20 cellular contexts compared by ENCODE assay signal in the genomic region with DNA sequence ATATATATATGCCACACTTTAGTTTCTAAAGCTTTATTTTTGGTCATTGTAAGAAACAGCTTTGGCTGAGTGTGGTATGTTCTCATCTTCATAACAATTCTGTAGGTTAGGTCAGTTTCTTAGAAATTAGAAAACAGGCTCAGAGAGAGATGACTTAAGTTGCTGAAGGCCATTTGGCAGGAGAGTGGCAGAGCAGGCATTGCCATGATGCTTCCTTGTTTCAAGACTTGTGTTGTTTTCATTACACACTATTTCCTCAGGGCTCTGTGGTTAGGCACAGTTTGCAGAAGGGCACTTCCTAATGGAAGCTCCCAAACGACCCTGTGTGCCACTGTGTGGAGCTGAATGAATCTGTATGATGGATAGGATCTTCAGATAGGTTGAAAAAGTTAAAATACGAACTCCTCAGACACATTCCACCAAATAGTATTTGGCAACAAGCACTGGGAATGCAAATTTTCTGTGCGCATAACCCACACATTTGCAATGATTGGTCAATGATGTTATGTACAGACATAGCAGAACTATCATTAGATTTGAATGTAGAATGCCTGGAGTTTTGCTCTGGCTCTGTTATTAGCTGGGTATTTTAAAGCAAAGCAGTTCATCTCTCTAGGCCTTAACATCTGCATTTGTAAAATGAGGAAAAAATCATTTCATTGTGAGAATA.
DNase-seq lines count a peak whose midpoint lies in the region; ATAC-seq, FAIRE-seq and TF ChIP-seq lines count a peak whose summit lies in the region.
"Had no signal": no experiment of that assay in that cellular context is flagged by ENCODE, and none has a peak within 500 bp of the region (broad histone marks: within the 10 kb centered on the region; RNA-seq: fewer than 3 reads in every experiment).

No MANE protein-coding gene starts in this region.

- no peak overlapping the region for H3K27ac Mint-ChIP-seq in activated CD8-positive, alpha-beta T cell treated with anti-CD3 and anti-CD28 coated beads, Interleukin-2, amount 10 ng/mL, durations not matched to agents 7 days and 5 days
- H3K27ac Mint-ChIP-seq: CD4-positive, alpha-beta memory T cell; H9 had no signal

- POLR2A ChIA-PET in PC-3 (lab: Charles Lee; ENCODE audit: unreplicated experiment), result no interaction called here
- POLR2A ChIA-PET in A673 (lab: Charles Lee; ENCODE audit: low non-redundant PET), result no interaction called here
- POLR2A ChIA-PET in activated CD8-positive, alpha-beta T cell treated with anti-CD3 and anti-CD28 coated beads, Interleukin-2, amount 10 ng/mL, durations not matched to agents 7 days and 5 days (lab: Charles Lee), result no interaction called here

- no peaks in the 10 kb centered on the region for H3K9me2 ChIP-seq in PC-3 (replicated peaks; ENCODE audit: low read length)

- H4K20me1 ChIP-seq in PC-3 (ENCODE audit: low read length), result no peaks in the 10 kb centered on the region
- no peaks in the 10 kb centered on the region for H4K20me1 ChIP-seq in keratinocyte (ENCODE audit: control insufficient read depth, extremely low read depth, insufficient read depth, low read length)

- peak; percentile 37 for DNase-seq in PC-3
- DNase-seq in epithelial cell of esophagus (ENCODE audit: low read depth), result peak; percentile 88
- DNase-seq in keratinocyte (ENCODE audit: low read depth, low spot score), result peak; percentile 28
- no peak for DNase-seq in GM10266 (ENCODE audit: extremely low spot score)
- no peak for DNase-seq in NCI-H226
- no peak for DNase-seq in A673 (ENCODE audit: low spot score)
- DNase-seq in activated CD8-positive, alpha-beta T cell treated with anti-CD3 and anti-CD28 coated beads, Interleukin-2, amount 10 ng/mL, durations not matched to agents 7 days and 5 days, result no peak
- DNase-seq: BE2C; CD4-positive, alpha-beta memory T cell; DMS153; DMS79 treated with DMSO at 0.1 percent for 48 hours; EL; GOT3; H9 had no signal

- H3K4me3 Mint-ChIP-seq in activated CD8-positive, alpha-beta T cell treated with anti-CD3 and anti-CD28 coated beads, Interleukin-2, amount 10 ng/mL, durations not matched to agents 7 days and 5 days, result no peak overlapping the region
- H3K4me3 Mint-ChIP-seq: CD4-positive, alpha-beta memory T cell; H9 had no signal

- CTCF ChIA-PET in PC-3 (lab: Charles Lee) (no interaction called here), A673 (lab: Charles Lee) (no interaction called here)
- CTCF ChIA-PET in activated CD8-positive, alpha-beta T cell treated with anti-CD3 and anti-CD28 coated beads, Interleukin-2, amount 10 ng/mL, durations not matched to agents 7 days and 5 days (lab: Charles Lee), result no interaction called here

- ATAC-seq in PC-3, result no peak
- no peak for ATAC-seq in activated CD8-positive, alpha-beta T cell treated with anti-CD3 and anti-CD28 coated beads, Interleukin-2, amount 10 ng/mL, durations not matched to agents 7 days and 5 days
- ATAC-seq: HepG2 had no signal

- H3K27ac ChIP-seq in PC-3 (ENCODE audit: low read length) (no peak overlapping the region), keratinocyte (ENCODE audit: control insufficient read depth, insufficient read depth, low read length) (peak overlapping the region; percentile 0), A673 (ENCODE audit: low read depth, low read length, poor library complexity, severe bottlenecking) (no peak overlapping the region)
- H3K27ac ChIP-seq: C4-2B had no signal

- H3K4me1 ChIP-seq in PC-3 (ENCODE audit: insufficient read depth, low read length), result peaks cover 58% of the 10 kb centered on the region
- peaks cover 65% of the 10 kb centered on the region for H3K4me1 ChIP-seq in keratinocyte (ENCODE audit: control insufficient read depth, extremely low read depth, insufficient read depth, low read length)
- no peaks in the 10 kb centered on the region for H3K4me1 ChIP-seq in A673 (ENCODE audit: insufficient read depth, low read length, poor library complexity, severe bottlenecking)
- H3K4me1 ChIP-seq: BE2C had no signal

- no peaks in the 10 kb centered on the region for H3K4me1 Mint-ChIP-seq in activated CD8-positive, alpha-beta T cell treated with anti-CD3 and anti-CD28 coated beads, Interleukin-2, amount 10 ng/mL, durations not matched to agents 7 days and 5 days (ENCODE audit: low read depth)
- H3K4me1 Mint-ChIP-seq: CD4-positive, alpha-beta memory T cell had no signal

- H3K9ac ChIP-seq in PC-3 (ENCODE audit: low read length) (no peak overlapping the region), keratinocyte (ENCODE audit: control insufficient read depth, extremely low read depth, insufficient read depth, low read length) (no peak overlapping the region)

- no peak overlapping the region for H3K4me2 ChIP-seq in PC-3 (ENCODE audit: low read length)
- H3K4me2 ChIP-seq in keratinocyte (ENCODE audit: control insufficient read depth, extremely low read depth, insufficient read depth, low read depth, low read length), result peak overlapping the region; percentile 6

- H3K4me3 ChIP-seq in PC-3 (ENCODE audit: low read length), result no peak overlapping the region
- H3K4me3 ChIP-seq in epithelial cell of esophagus (ENCODE audit: low read length), result no peak overlapping the region
- H3K4me3 ChIP-seq in keratinocyte (ENCODE audit: control insufficient read depth in 2 of 3, extremely low read depth in 1 of 3, insufficient read depth in 2 of 3, low read depth in 1 of 3, low read length in 3 of 3), result no peak overlapping the region
- H3K4me3 ChIP-seq in A673 (ENCODE audit: low read depth, low read length, poor library complexity, severe bottlenecking), result no peak overlapping the region

- H3K36me3 ChIP-seq in PC-3 (ENCODE audit: low read depth, low read length) (no peaks in the 10 kb centered on the region), keratinocyte (ENCODE audit: control insufficient read depth in 2 of 2, extremely low read depth in 1 of 2, insufficient read depth in 2 of 2, low read length in 2 of 2) (no peaks in the 10 kb centered on the region), A673 (ENCODE audit: insufficient read depth, low read length, poor library complexity, severe bottlenecking) (no peaks in the 10 kb centered on the region)
- H3K36me3 ChIP-seq: BE2C had no signal

- H3K27me3 ChIP-seq in PC-3 (ENCODE audit: low read length) (no peaks in the 10 kb centered on the region), keratinocyte (ENCODE audit: control insufficient read depth, extremely low read depth, insufficient read depth, low read length) (no peaks in the 10 kb centered on the region), A673 (replicated peaks; ENCODE audit: insufficient read depth, low read depth, low read length, poor library complexity) (no peaks in the 10 kb centered on the region)
- H3K27me3 ChIP-seq: BE2C had no signal

- H3K36me3 Mint-ChIP-seq in activated CD8-positive, alpha-beta T cell treated with anti-CD3 and anti-CD28 coated beads, Interleukin-2, amount 10 ng/mL, durations not matched to agents 7 days and 5 days (ENCODE audit: low read depth), result no peaks in the 10 kb centered on the region
- H3K36me3 Mint-ChIP-seq: CD4-positive, alpha-beta memory T cell had no signal

- BruUV-seq in PC-3 (replicated peaks; lab: Mats Ljungman, UMichigan) (no TSS peak), A673 (replicated peaks; lab: Mats Ljungman, UMichigan) (no TSS peak)

- H3K9me1 ChIP-seq in keratinocyte (ENCODE audit: control insufficient read depth, extremely low read depth, insufficient read depth, low read length), result no peaks in the 10 kb centered on the region

- dilution Hi-C loops in keratinocyte (cut with MboI; ENCODE audit: extremely low pct_ligation_motif_present, low sequenced_read_pairs), result no loop called here

- intact Hi-C loops in PC-3 (cut with micrococcal nuclease) (no loop called here), A673 (cut with micrococcal nuclease; ENCODE audit: unreplicated experiment) (no loop called here)

- H3K79me2 ChIP-seq in PC-3 (ENCODE audit: low read length) (no peaks in the 10 kb centered on the region), keratinocyte (ENCODE audit: control insufficient read depth, insufficient read depth, low read length) (no peaks in the 10 kb centered on the region)

- FAIRE-seq in keratinocyte (lab: Jason Lieb, UNC), result peak; percentile 88
- FAIRE-seq: A204.1, G401.6, GM12892, HepG2, HTR-8/SVneo had no signal

- H3K9me3 Mint-ChIP-seq in activated CD8-positive, alpha-beta T cell treated with anti-CD3 and anti-CD28 coated beads, Interleukin-2, amount 10 ng/mL, durations not matched to agents 7 days and 5 days (ENCODE audit: insufficient read depth), result no peaks in the 10 kb centered on the region

- no peaks in the 10 kb centered on the region for H3K9me3 ChIP-seq in PC-3 (ENCODE audit: low read length)
- H3K9me3 ChIP-seq in keratinocyte (ENCODE audit: control insufficient read depth, low read depth, low read length), result no peaks in the 10 kb centered on the region
- H3K9me3 ChIP-seq in A673 (ENCODE audit: low read depth, low read length, poor library complexity, severe bottlenecking), result peaks cover 17% of the 10 kb centered on the region
- H3K9me3 ChIP-seq: BE2C had no signal

- no peaks in the 10 kb centered on the region for H3K27me3 Mint-ChIP-seq in activated CD8-positive, alpha-beta T cell treated with anti-CD3 and anti-CD28 coated beads, Interleukin-2, amount 10 ng/mL, durations not matched to agents 7 days and 5 days (ENCODE audit: low read depth)
- H3K27me3 Mint-ChIP-seq: CD4-positive, alpha-beta memory T cell had no signal

- H3F3A ChIP-seq in PC-3 (ENCODE audit: low read length, unreplicated experiment), result peaks cover 6% of the 10 kb centered on the region

- TF ChIP-seq CTCF in PC-3 (conservative IDR thresholded peaks at IDR 0.05; ENCODE audit: low read depth, low read length) (no peak), epithelial cell of esophagus (IDR thresholded peaks at IDR 0.05; ENCODE audit: insufficient read depth, low read depth, low read length, missing control alignments) (no peak), keratinocyte (optimal IDR thresholded peaks at IDR 0.05 in 1 of 3, IDR thresholded peaks at IDR 0.05 in 1 of 3, conservative IDR thresholded peaks at IDR 0.05 in 1 of 3; ENCODE audit: extremely low read depth in 1 of 3, insufficient read depth in 2 of 3, low read length in 3 of 3) (no peak), GM10266 (IDR thresholded peaks at IDR 0.05; ENCODE audit: control insufficient read depth, insufficient read depth, low read depth, missing control alignments) (no peak), A673 (conservative IDR thresholded peaks at IDR 0.05; ENCODE audit: low read depth, low read length) (no peak)

- H2AFZ ChIP-seq in PC-3 (ENCODE audit: low read length) (peak overlapping the region; percentile 28; the same call in 1 of the 2 replicates), keratinocyte (ENCODE audit: control insufficient read depth, low read length) (peak overlapping the region; percentile 20)

Comparison
In these comparisons a context has a peak if more than half of its experiments do, and no peak if none do; other contexts are left out.
1. DNase-seq: peak in PC-3 (single experiment), epithelial cell of esophagus (single experiment) and keratinocyte (single experiment); none in GM10266 (single experiment), NCI-H226 (single experiment), A673 (single experiment) and activated CD8-positive, alpha-beta T cell treated with anti-CD3 and anti-CD28 coated beads, Interleukin-2, amount 10 ng/mL, durations not matched to agents 7 days and 5 days (single experiment).